In genomic region chr10:80141696-80142460, GRCh38 we compare ENCODE assay signal across 26 cellular contexts. TPM values are rescaled to one million over a fixed set of nuclear protein-coding genes. Genes with fewer than 3 reads are reported as not detected.
"Had no signal": no experiment of that assay in that cellular context is flagged by ENCODE, and none has a peak within 500 bp of the region (broad histone marks: within the 10 kb centered on the region; RNA-seq: fewer than 3 reads in every experiment).

No MANE protein-coding gene starts in this region.

- H3K27ac Mint-ChIP-seq: activated CD4-positive, alpha-beta T cell treated with anti-CD3 and anti-CD28 coated beads, Interleukin-2, amount 10 ng/mL, durations not matched to agents 7 days and 5 days; activated CD8-positive, alpha-beta memory T cell treated with anti-CD3 and anti-CD28 coated beads, Interleukin-2, amount 10 ng/mL, durations not matched to agents 7 days and 5 days; activated CD8-positive, alpha-beta T cell treated with anti-CD3 and anti-CD28 coated beads for 36 hours; activated naive CD4-positive, alpha-beta T cell treated with anti-CD3 and anti-CD28 coated beads, Interleukin-2, amount 50 U/mL, for 24 hours; T-cell had no signal

- H3K36me3 Mint-ChIP-seq: activated CD8-positive, alpha-beta memory T cell treated with anti-CD3 and anti-CD28 coated beads, Interleukin-2, amount 10 ng/mL, durations not matched to agents 7 days and 5 days; activated naive CD4-positive, alpha-beta T cell treated with anti-CD3 and anti-CD28 coated beads, Interleukin-2, amount 50 U/mL, for 24 hours; brain; naive B cell; T-cell had no signal

- H3K4me3 Mint-ChIP-seq: activated CD4-positive, alpha-beta T cell treated with anti-CD3 and anti-CD28 coated beads, Interleukin-2, amount 10 ng/mL, durations not matched to agents 7 days and 5 days; activated CD8-positive, alpha-beta memory T cell treated with anti-CD3 and anti-CD28 coated beads, Interleukin-2, amount 10 ng/mL, durations not matched to agents 7 days and 5 days; activated CD8-positive, alpha-beta T cell treated with anti-CD3 and anti-CD28 coated beads for 36 hours; activated naive CD4-positive, alpha-beta T cell treated with anti-CD3 and anti-CD28 coated beads, Interleukin-2, amount 50 U/mL, for 24 hours; brain; T-cell had no signal

- DNase-seq: activated CD4-positive, alpha-beta T cell treated with anti-CD3 and anti-CD28 coated beads, Interleukin-2, amount 10 ng/mL, durations not matched to agents 7 days and 5 days; activated CD4-positive, CD25-positive, alpha-beta regulatory T cell treated with anti-CD3 and anti-CD28 coated beads, Interleukin-2, amount 50 U/mL, for 72 hours; activated CD8-positive, alpha-beta memory T cell treated with anti-CD3 and anti-CD28 coated beads, Interleukin-2, amount 10 ng/mL, durations not matched to agents 7 days and 5 days; activated CD8-positive, alpha-beta T cell treated with anti-CD3 and anti-CD28 coated beads for 36 hours; activated gamma-delta T cell treated with Interleukin-2 at 50 U/mL for 16 hours; activated T-cell treated with anti-CD3 and anti-CD28 coated beads for 4 hours; aorta; caudate nucleus; esophagus squamous epithelium; gastrocnemius medialis; hypothalamus; left cardiac atrium; mesendoderm; naive B cell; ovary; psoas muscle; right cardiac atrium; stimulated activated CD4-positive, alpha-beta T cell treated with anti-CD3 and anti-CD28 coated beads, Interleukin-1b, Interleukin-23, amount 100 ng/mL, for 48 hours; stomach; T-cell; WERI-Rb-1 had no signal

- H3K27me3 Mint-ChIP-seq: activated naive CD4-positive, alpha-beta T cell treated with anti-CD3 and anti-CD28 coated beads, Interleukin-2, amount 50 U/mL, for 24 hours had no signal

- H3K4me3 ChIP-seq: esophagus squamous epithelium, gastrocnemius medialis, ovary, psoas muscle, skin epidermis, stomach, upper lobe of left lung had no signal

- ATAC-seq: activated CD8-positive, alpha-beta memory T cell treated with anti-CD3 and anti-CD28 coated beads, Interleukin-2, amount 10 ng/mL, durations not matched to agents 7 days and 5 days; activated CD8-positive, alpha-beta T cell treated with anti-CD3 and anti-CD28 coated beads for 36 hours; gastrocnemius medialis; left cardiac atrium; psoas muscle; right cardiac atrium; SK-N-SH treated with all-trans-retinoic acid at 6 μM for 48 hours; T-cell had no signal

- H3K9me3 Mint-ChIP-seq: activated CD4-positive, alpha-beta T cell treated with anti-CD3 and anti-CD28 coated beads, Interleukin-2, amount 10 ng/mL, durations not matched to agents 7 days and 5 days; activated CD8-positive, alpha-beta T cell treated with anti-CD3 and anti-CD28 coated beads for 36 hours; activated naive CD4-positive, alpha-beta T cell treated with anti-CD3 and anti-CD28 coated beads, Interleukin-2, amount 50 U/mL, for 24 hours; naive B cell; T-cell had no signal

- H3K9me3 ChIP-seq: esophagus squamous epithelium, gastrocnemius medialis, ovary, psoas muscle, stomach, upper lobe of left lung had no signal

- H3K27me3 ChIP-seq: ovary, upper lobe of left lung had no signal

- H3K36me3 ChIP-seq: esophagus squamous epithelium, gastrocnemius medialis, ovary, stomach, upper lobe of left lung, WERI-Rb-1 had no signal

- H3K27ac ChIP-seq: esophagus squamous epithelium, gastrocnemius medialis, ovary, psoas muscle, skin epidermis, stomach, upper lobe of left lung, WERI-Rb-1 had no signal

RNA-seq across cellular contexts. Expression of gene PLAC9, which starts 9.3 kb away (rescaled TPM):
- total RNA-seq: activated CD4-positive, alpha-beta T cell treated with anti-CD3 and anti-CD28 coated beads, Interleukin-2, amount 10 ng/mL, durations not matched to agents 7 days and 5 days; activated CD8-positive, alpha-beta memory T cell treated with anti-CD3 and anti-CD28 coated beads, Interleukin-2, amount 10 ng/mL, durations not matched to agents 7 days and 5 days; activated CD8-positive, alpha-beta T cell treated with anti-CD3 and anti-CD28 coated beads for 36 hours; T-cell had no signal
